In genomic region chr17:39036009-39036408, GRCh38 we compare ENCODE assay signal across 21 cellular contexts.
DNase-seq lines count a peak whose midpoint lies in the region; ATAC-seq, FAIRE-seq and TF ChIP-seq lines count a peak whose summit lies in the region.
"Had no signal": no experiment of that assay in that cellular context is flagged by ENCODE, and none has a peak within 500 bp of the region (broad histone marks: within the 10 kb centered on the region; RNA-seq: fewer than 3 reads in every experiment).

No MANE protein-coding gene starts in this region.

- H3K9me2 ChIP-seq in hepatocyte (replicated peaks; ENCODE audit: insufficient read depth), result no peaks in the 10 kb centered on the region

- POLR2A ChIA-PET in activated CD4-positive, alpha-beta T cell treated with anti-CD3 and anti-CD28 coated beads for 36 hours (lab: Charles Lee), result no interaction called here

- no peak overlapping the region for H2BK120ac ChIP-seq in trophoblast cell (ENCODE audit: insufficient read depth, low read length, poor library complexity)

- no peak for TF ChIP-seq CTCF in LNCaP clone FGC (IDR thresholded peaks at IDR 0.05; ENCODE audit: control insufficient read depth, extremely low read depth, insufficient read depth)
- TF ChIP-seq CTCF in hepatocyte (IDR thresholded peaks at IDR 0.05; ENCODE audit: poor library complexity), result no peak

- WGBS in hepatocyte (ENCODE audit: low lambda C conversion rate, missing lambda C conversion rate), result 35% methylated on average over 2 of the region's 2 CpGs
- no CpG with 5 or more reads among the region's 2 CpGs for WGBS in trophoblast cell (ENCODE audit: extremely low coverage, insufficient coverage, insufficient read length)

- no peaks in the 10 kb centered on the region for H4K20me1 ChIP-seq in hepatocyte (ENCODE audit: insufficient read depth, poor library complexity, severe bottlenecking)

- H3K36me3 ChIP-seq in hepatocyte (replicated peaks; ENCODE audit: insufficient read depth, low read depth) (no peaks in the 10 kb centered on the region), trophoblast cell (ENCODE audit: control insufficient read depth in 1 of 2, insufficient read depth in 2 of 2, low read length in 2 of 2) (no peaks in the 10 kb centered on the region)
- H3K36me3 ChIP-seq: SJSA1 had no signal

- H2BK5ac ChIP-seq in trophoblast cell (ENCODE audit: low read depth, low read length, poor library complexity), result no peak overlapping the region

- H3K27me3 Mint-ChIP-seq in activated CD4-positive, alpha-beta T cell treated with anti-CD3 and anti-CD28 coated beads for 36 hours, result peaks cover 1% of the 10 kb centered on the region
- peaks cover 12% of the 10 kb centered on the region for H3K27me3 Mint-ChIP-seq in activated T-helper 17 cell treated with anti-CD3 and anti-CD28 coated beads, Interleukin-2, amount 50 U/mL, for 72 hours

- H3K4me1 ChIP-seq in hepatocyte (ENCODE audit: insufficient read depth), result no peaks in the 10 kb centered on the region
- no peaks in the 10 kb centered on the region for H3K4me1 ChIP-seq in trophoblast cell (ENCODE audit: control insufficient read depth in 1 of 2, insufficient read depth in 2 of 2, low read length in 2 of 2)
- H3K4me1 ChIP-seq: SJSA1 had no signal

- no peak overlapping the region for H3K23ac ChIP-seq in trophoblast cell (ENCODE audit: low read length)

- intact Hi-C loops in activated CD4-positive, alpha-beta T cell treated with anti-CD3 and anti-CD28 coated beads for 36 hours (cut with DNase I, micrococcal nuclease), result no loop called here

- no peaks in the 10 kb centered on the region for H3K36me3 Mint-ChIP-seq in activated CD4-positive, alpha-beta T cell treated with anti-CD3 and anti-CD28 coated beads for 36 hours (ENCODE audit: low read depth)
- H3K36me3 Mint-ChIP-seq in activated T-helper 17 cell treated with anti-CD3 and anti-CD28 coated beads, Interleukin-2, amount 50 U/mL, for 72 hours (ENCODE audit: low read depth), result no peaks in the 10 kb centered on the region
- H3K36me3 Mint-ChIP-seq: IgD-negative memory B cell had no signal

- H3K4me3 Mint-ChIP-seq in activated CD4-positive, alpha-beta T cell treated with anti-CD3 and anti-CD28 coated beads for 36 hours, result no peak overlapping the region
- no peak overlapping the region for H3K4me3 Mint-ChIP-seq in activated T-helper 17 cell treated with anti-CD3 and anti-CD28 coated beads, Interleukin-2, amount 50 U/mL, for 72 hours
- H3K4me3 Mint-ChIP-seq: CD4-positive, alpha-beta T cell; IgD-negative memory B cell had no signal

- H4K91ac ChIP-seq in trophoblast cell (ENCODE audit: low read depth, low read length), result no peak overlapping the region

- no peak overlapping the region for H3K9ac ChIP-seq in trophoblast cell (ENCODE audit: low read length)

- H3K9me3 ChIP-seq in hepatocyte (ENCODE audit: low read depth), result no peaks in the 10 kb centered on the region
- H3K9me3 ChIP-seq in trophoblast cell (ENCODE audit: insufficient read depth, low read depth, low read length), result no peaks in the 10 kb centered on the region
- H3K9me3 ChIP-seq: SJSA1 had no signal

- no peaks in the 10 kb centered on the region for H3K27me3 ChIP-seq in hepatocyte
- H3K27me3 ChIP-seq in trophoblast cell (ENCODE audit: insufficient read depth, low read length), result no peaks in the 10 kb centered on the region

- H4K12ac ChIP-seq in trophoblast cell (ENCODE audit: low read depth, low read length), result no peak overlapping the region

- CTCF ChIA-PET in activated CD4-positive, alpha-beta T cell treated with anti-CD3 and anti-CD28 coated beads for 36 hours (lab: Charles Lee), result interaction anchor here (1.0 kb wide), 1 partner anchor 52 kb away, joined by 4 read pairs; no protein-coding TSS in a partner anchor

- ATAC-seq in activated CD4-positive, alpha-beta T cell treated with anti-CD3 and anti-CD28 coated beads for 36 hours, result no peak
- ATAC-seq in activated T-helper 17 cell treated with anti-CD3 and anti-CD28 coated beads, Interleukin-2, amount 50 U/mL, for 72 hours (replicated peaks), result no peak

- no peak overlapping the region for H3K4ac ChIP-seq in trophoblast cell (ENCODE audit: low read depth, low read length)

- no peak overlapping the region for H4K8ac ChIP-seq in trophoblast cell (ENCODE audit: low read depth, low read length)

- H2BK12ac ChIP-seq in trophoblast cell (ENCODE audit: low read length), result no peak overlapping the region

- H2AFZ ChIP-seq in hepatocyte, result no peak overlapping the region
- H2AFZ ChIP-seq in trophoblast cell (ENCODE audit: insufficient read depth, low read length, poor library complexity), result no peak overlapping the region

- H3K18ac ChIP-seq in trophoblast cell (ENCODE audit: low read length), result no peak overlapping the region

- no peak overlapping the region for H3K27ac ChIP-seq in hepatocyte
- H3K27ac ChIP-seq in trophoblast cell (ENCODE audit: low read depth, low read length), result no peak overlapping the region
- H3K27ac ChIP-seq: SJSA1 had no signal

- H3K79me2 ChIP-seq in hepatocyte (no peaks in the 10 kb centered on the region), trophoblast cell (ENCODE audit: control insufficient read depth, insufficient read depth, low read length, poor library complexity) (no peaks in the 10 kb centered on the region)

- H3K27ac Mint-ChIP-seq in activated CD4-positive, alpha-beta T cell treated with anti-CD3 and anti-CD28 coated beads for 36 hours, result no peak overlapping the region
- H3K27ac Mint-ChIP-seq in activated T-helper 17 cell treated with anti-CD3 and anti-CD28 coated beads, Interleukin-2, amount 50 U/mL, for 72 hours, result no peak overlapping the region
- H3K27ac Mint-ChIP-seq: CD4-positive, alpha-beta T cell; IgD-negative memory B cell had no signal

- H3K4me1 Mint-ChIP-seq in activated CD4-positive, alpha-beta T cell treated with anti-CD3 and anti-CD28 coated beads for 36 hours, result no peaks in the 10 kb centered on the region
- no peaks in the 10 kb centered on the region for H3K4me1 Mint-ChIP-seq in activated T-helper 17 cell treated with anti-CD3 and anti-CD28 coated beads, Interleukin-2, amount 50 U/mL, for 72 hours
- H3K4me1 Mint-ChIP-seq: IgD-negative memory B cell had no signal

- no peak for FAIRE-seq in GM19239 (lab: Jason Lieb, UNC)
- FAIRE-seq: GM12892, GM18507, H1 had no signal

- DNase-seq in ELF-1 (ENCODE audit: low read depth, low spot score) (peak; percentile 83), LNCaP clone FGC (ENCODE audit: low read depth) (peak; percentile 56), hepatocyte (ENCODE audit: low spot score) (peak; percentile 17), trophoblast cell (peak; percentile 55 to 89), GM19239 (ENCODE audit: insufficient read length, low spot score) (no peak)
- DNase-seq in activated CD4-positive, alpha-beta T cell treated with anti-CD3 and anti-CD28 coated beads for 36 hours, result no peak
- DNase-seq: CD4-positive, alpha-beta T cell; COR-L47; DMS153; Karpas-422; NCI-H1092; NCI-H1436 treated with DMSO at 0.1 percent for 48 hours; NCI-H1930; NCI-H510A; NCI-H748 treated with DMSO at 0.1 percent for 48 hours had no signal

- no peaks in the 10 kb centered on the region for H3K79me1 ChIP-seq in trophoblast cell (ENCODE audit: low read length)

- H3K4me3 ChIP-seq in LNCaP clone FGC (ENCODE audit: low read depth, low read length), result no peak overlapping the region
- H3K4me3 ChIP-seq in hepatocyte, result no peak overlapping the region
- no peak overlapping the region for H3K4me3 ChIP-seq in trophoblast cell (ENCODE audit: low read depth, low read length)
- H3K4me3 ChIP-seq: SJSA1 had no signal

- H3K4me2 ChIP-seq in hepatocyte, result no peak overlapping the region
- no peak overlapping the region for H3K4me2 ChIP-seq in trophoblast cell (ENCODE audit: low read length)

- no peaks in the 10 kb centered on the region for H3K9me3 Mint-ChIP-seq in activated CD4-positive, alpha-beta T cell treated with anti-CD3 and anti-CD28 coated beads for 36 hours (ENCODE audit: low read depth)
- H3K9me3 Mint-ChIP-seq in activated T-helper 17 cell treated with anti-CD3 and anti-CD28 coated beads, Interleukin-2, amount 50 U/mL, for 72 hours, result no peaks in the 10 kb centered on the region
- H3K9me3 Mint-ChIP-seq: CD4-positive, alpha-beta T cell; IgD-negative memory B cell had no signal

- no peak overlapping the region for H3K14ac ChIP-seq in trophoblast cell (ENCODE audit: low read length)

- no peak overlapping the region for H2AK5ac ChIP-seq in trophoblast cell (ENCODE audit: low read length)

Comparison
In these comparisons a context has a peak if more than half of its experiments do, and no peak if none do; other contexts are left out.
1. DNase-seq: peak in ELF-1 (single experiment), LNCaP clone FGC (single experiment), hepatocyte (single experiment) and trophoblast cell (2 of 2); none in activated CD4-positive, alpha-beta T cell treated with anti-CD3 and anti-CD28 coated beads for 36 hours (single experiment) and GM19239 (single experiment).